18 cellular contexts compared by ENCODE assay signal in the genomic region with DNA sequence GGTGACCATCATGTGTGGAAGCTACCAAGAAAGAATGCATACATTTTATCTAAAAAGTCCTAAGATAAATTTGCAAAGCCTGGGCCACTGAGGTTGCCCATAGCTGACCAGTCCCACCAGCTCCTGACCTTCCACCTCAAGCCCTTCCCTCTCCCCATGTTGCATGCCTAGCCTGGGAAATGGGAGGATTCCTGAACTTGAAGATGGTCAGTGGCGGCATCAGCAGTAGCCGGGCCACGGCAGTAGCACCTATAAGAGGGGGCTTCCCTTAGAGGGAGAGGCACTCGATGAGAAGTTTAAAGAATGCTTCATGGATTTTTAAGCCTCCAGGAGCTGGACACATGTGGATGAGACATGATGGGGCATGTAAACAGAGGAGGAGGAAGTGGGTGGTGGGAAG.
DNase-seq lines count a peak whose midpoint lies in the region; ATAC-seq and TF ChIP-seq lines count a peak whose summit lies in the region.
"Had no signal": no experiment of that assay in that cellular context is flagged by ENCODE, and none has a peak within 500 bp of the region (broad histone marks: within the 10 kb centered on the region; RNA-seq: fewer than 3 reads in every experiment).

No MANE protein-coding gene starts in this region.

- peaks cover 8% of the 10 kb centered on the region for H3K27me3 Mint-ChIP-seq in activated CD8-positive, alpha-beta T cell treated with anti-CD3 and anti-CD28 coated beads, Interleukin-2, amount 10 ng/mL, durations not matched to agents 7 days and 5 days (ENCODE audit: low read depth)
- no peaks in the 10 kb centered on the region for H3K27me3 Mint-ChIP-seq in activated CD8-positive, alpha-beta T cell treated with anti-CD3 and anti-CD28 coated beads for 36 hours

- H3K4me3 ChIP-seq in dorsolateral prefrontal cortex (no peak overlapping the region), lung (no peak overlapping the region)
- H3K4me3 ChIP-seq: BLaER1, GM12878 had no signal

- no peak overlapping the region for H3K4me3 Mint-ChIP-seq in activated CD8-positive, alpha-beta T cell treated with anti-CD3 and anti-CD28 coated beads, Interleukin-2, amount 10 ng/mL, durations not matched to agents 7 days and 5 days
- no peak overlapping the region for H3K4me3 Mint-ChIP-seq in activated CD8-positive, alpha-beta T cell treated with anti-CD3 and anti-CD28 coated beads for 36 hours
- H3K4me3 Mint-ChIP-seq: CD8-positive, alpha-beta memory T cell; HFFc6 had no signal

- no peaks in the 10 kb centered on the region for H3K9me3 ChIP-seq in lung (ENCODE audit: control insufficient read depth in 2 of 2, insufficient read depth in 1 of 2, low read length in 1 of 2)
- H3K9me3 ChIP-seq: BLaER1, Caco-2 had no signal

- no peak for TF ChIP-seq CTCF in activated CD8-positive, alpha-beta T cell treated with anti-CD3 and anti-CD28 coated beads for 36 hours (IDR thresholded peaks at IDR 0.05)
- TF ChIP-seq CTCF in dorsolateral prefrontal cortex (IDR thresholded peaks at IDR 0.05 in 54 of 56, conservative IDR thresholded peaks at IDR 0.05 in 2 of 56; ENCODE audit: low read depth in 1 of 56, partially characterized antibody in 56 of 56) (no peak), lung (IDR thresholded peaks at IDR 0.05; ENCODE audit: control extremely low read depth, extremely low read depth) (no peak)

- no peak overlapping the region for H3K27ac Mint-ChIP-seq in activated CD8-positive, alpha-beta T cell treated with anti-CD3 and anti-CD28 coated beads, Interleukin-2, amount 10 ng/mL, durations not matched to agents 7 days and 5 days
- no peak overlapping the region for H3K27ac Mint-ChIP-seq in activated CD8-positive, alpha-beta T cell treated with anti-CD3 and anti-CD28 coated beads for 36 hours
- H3K27ac Mint-ChIP-seq: CD8-positive, alpha-beta memory T cell; HFFc6 had no signal

- ATAC-seq in activated CD8-positive, alpha-beta T cell treated with anti-CD3 and anti-CD28 coated beads, Interleukin-2, amount 10 ng/mL, durations not matched to agents 7 days and 5 days = no peak
- no peak for ATAC-seq in activated CD8-positive, alpha-beta T cell treated with anti-CD3 and anti-CD28 coated beads for 36 hours
- no peak for ATAC-seq in lung (ENCODE audit: insufficient read depth, low FRiP score)
- no peak for ATAC-seq in HG02588 (IDR thresholded peaks at IDR 0.05; ENCODE audit: unreplicated experiment)
- ATAC-seq: GM12878 had no signal

- H3K27me3 ChIP-seq in dorsolateral prefrontal cortex (no peaks in the 10 kb centered on the region), lung (ENCODE audit: control insufficient read depth, insufficient read depth) (no peaks in the 10 kb centered on the region)
- H3K27me3 ChIP-seq: BLaER1 had no signal

- no peaks in the 10 kb centered on the region for H3K9me3 Mint-ChIP-seq in activated CD8-positive, alpha-beta T cell treated with anti-CD3 and anti-CD28 coated beads, Interleukin-2, amount 10 ng/mL, durations not matched to agents 7 days and 5 days (ENCODE audit: insufficient read depth)
- peaks cover under 1% of the 10 kb centered on the region for H3K9me3 Mint-ChIP-seq in activated CD8-positive, alpha-beta T cell treated with anti-CD3 and anti-CD28 coated beads for 36 hours
- H3K9me3 Mint-ChIP-seq: CD8-positive, alpha-beta memory T cell; HFFc6 had no signal

- H3K4me1 Mint-ChIP-seq in activated CD8-positive, alpha-beta T cell treated with anti-CD3 and anti-CD28 coated beads, Interleukin-2, amount 10 ng/mL, durations not matched to agents 7 days and 5 days (ENCODE audit: low read depth) = peaks cover 3% of the 10 kb centered on the region
- peaks cover 5% of the 10 kb centered on the region for H3K4me1 Mint-ChIP-seq in activated CD8-positive, alpha-beta T cell treated with anti-CD3 and anti-CD28 coated beads for 36 hours (ENCODE audit: low read depth)
- H3K4me1 Mint-ChIP-seq: CD8-positive, alpha-beta memory T cell had no signal

- H3K36me3 ChIP-seq in lung (ENCODE audit: control insufficient read depth in 2 of 2, insufficient read depth in 2 of 2, low read length in 2 of 2) = no peaks in the 10 kb centered on the region
- H3K36me3 ChIP-seq: BLaER1 had no signal

- intact Hi-C loops in activated CD8-positive, alpha-beta T cell treated with anti-CD3 and anti-CD28 coated beads for 36 hours (cut with micrococcal nuclease) = no loop called here
- intact Hi-C loops in dorsolateral prefrontal cortex (cut with DNase I) = loop anchor here in 1 of 2 donors (10.0 kb wide), 1 partner anchor 476 kb away; no protein-coding TSS in a partner anchor

- POLR2A ChIA-PET in activated CD8-positive, alpha-beta T cell treated with anti-CD3 and anti-CD28 coated beads, Interleukin-2, amount 10 ng/mL, durations not matched to agents 7 days and 5 days (lab: Charles Lee) = interaction anchor here (0.5 kb wide), 1 partner anchor 131 kb away, joined by 3 read pairs; no protein-coding TSS in a partner anchor
- POLR2A ChIA-PET in activated CD8-positive, alpha-beta T cell treated with anti-CD3 and anti-CD28 coated beads for 36 hours (lab: Charles Lee) = no interaction called here

- WGBS in lung, 2 donors = 89 to 90% methylated on average over 4 of the region's 4 CpGs

- H3K4me1 ChIP-seq in lung (ENCODE audit: control insufficient read depth in 2 of 2, insufficient read depth in 2 of 2, low read length in 2 of 2) = no peaks in the 10 kb centered on the region
- H3K4me1 ChIP-seq: Caco-2 had no signal

- H3K27ac ChIP-seq in dorsolateral prefrontal cortex (peak overlapping the region in 44 of 59 donors; percentile 1 to 82 (median 60)), lung (ENCODE audit: low read depth in 1 of 2, low read length in 1 of 2) (no peak overlapping the region)
- H3K27ac ChIP-seq: HL-60 had no signal

- DNase-seq in activated CD8-positive, alpha-beta T cell treated with anti-CD3 and anti-CD28 coated beads, Interleukin-2, amount 10 ng/mL, durations not matched to agents 7 days and 5 days = peak; percentile 9
- DNase-seq in activated CD8-positive, alpha-beta T cell treated with anti-CD3 and anti-CD28 coated beads for 36 hours = no peak
- DNase-seq in D341Med (ENCODE audit: low spot score) = peak; percentile 2
- no peak for DNase-seq in dorsolateral prefrontal cortex
- peak; percentile 22 for DNase-seq in lung (ENCODE audit: low spot score)
- DNase-seq in retina = no peak
- no peak for DNase-seq in glomerular visceral epithelial cell (ENCODE audit: extremely low spot score)
- DNase-seq: 8988T; AML-193; Caco-2; CD8-positive, alpha-beta memory T cell; DMS79; HCEC 1CT had no signal

- no peaks in the 10 kb centered on the region for H3K36me3 Mint-ChIP-seq in activated CD8-positive, alpha-beta T cell treated with anti-CD3 and anti-CD28 coated beads, Interleukin-2, amount 10 ng/mL, durations not matched to agents 7 days and 5 days (ENCODE audit: low read depth)
- H3K36me3 Mint-ChIP-seq in activated CD8-positive, alpha-beta T cell treated with anti-CD3 and anti-CD28 coated beads for 36 hours (ENCODE audit: low read depth) = no peaks in the 10 kb centered on the region
- H3K36me3 Mint-ChIP-seq: CD8-positive, alpha-beta memory T cell had no signal

- CTCF ChIA-PET in activated CD8-positive, alpha-beta T cell treated with anti-CD3 and anti-CD28 coated beads, Interleukin-2, amount 10 ng/mL, durations not matched to agents 7 days and 5 days (lab: Charles Lee) = interaction anchor here (0.7 to 1.3 kb wide), 4 partner anchors 9 to 206 kb away, joined by 3 to 11 read pairs (median 3); no protein-coding TSS in a partner anchor
- CTCF ChIA-PET in activated CD8-positive, alpha-beta T cell treated with anti-CD3 and anti-CD28 coated beads for 36 hours (lab: Charles Lee) = interaction anchor here (0.9 to 3.0 kb wide), 2 partner anchors 8 to 11 kb away, joined by 4 to 13 read pairs; no protein-coding TSS in a partner anchor

Comparison
In these comparisons a context has a peak if more than half of its experiments do, and no peak if none do; other contexts are left out.
1. DNase-seq: peak in activated CD8-positive, alpha-beta T cell treated with anti-CD3 and anti-CD28 coated beads, Interleukin-2, amount 10 ng/mL, durations not matched to agents 7 days and 5 days (single experiment), D341Med (single experiment) and lung (single experiment); none in activated CD8-positive, alpha-beta T cell treated with anti-CD3 and anti-CD28 coated beads for 36 hours (single experiment), dorsolateral prefrontal cortex (0 of 10), retina (single experiment) and glomerular visceral epithelial cell (single experiment).
2. H3K27ac ChIP-seq: peak in dorsolateral prefrontal cortex (44 of 59); none in lung (0 of 2).